ENCODE assay signal across 2 cellular contexts in the genomic region with DNA sequence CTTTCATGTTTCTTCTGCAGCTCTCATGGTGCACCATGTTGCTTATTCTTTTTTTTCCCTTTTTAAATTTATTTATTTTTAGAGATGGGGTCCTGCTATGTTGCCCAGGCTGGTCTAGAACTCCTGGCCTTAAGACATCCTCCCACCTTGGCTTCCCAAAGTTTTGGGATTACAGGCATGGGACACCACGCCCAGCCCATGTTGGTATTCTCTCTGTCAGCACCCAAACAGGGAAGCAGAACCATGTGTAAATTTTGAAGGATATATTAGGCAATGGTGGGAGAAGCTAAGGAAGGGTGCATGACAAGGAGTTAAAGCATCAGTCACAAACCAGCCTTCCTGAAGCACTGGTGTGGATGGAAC.
TF ChIP-seq lines count a peak whose summit lies in the region.

No MANE protein-coding gene starts in this region.

TF ChIP-seq in liver, 16 proteins besides CTCF, POLR2A, EP300 and RAD21 (continued from another document):
- TF ChIP-seq FOXA1 (IDR thresholded peaks at IDR 0.05) (no peak), NR2F2 (IDR thresholded peaks at IDR 0.05) (no peak), YY1 (IDR thresholded peaks at IDR 0.05) (no peak), FOXA2 (IDR thresholded peaks at IDR 0.05) (no peak), GABPA (IDR thresholded peaks at IDR 0.05 in 1 of 2, conservative IDR thresholded peaks at IDR 0.05 in 1 of 2) (no peak), EGR1 (IDR thresholded peaks at IDR 0.05; ENCODE audit: low read depth in 2 of 2) (no peak), TAF1 (conservative IDR thresholded peaks at IDR 0.05) (no peak), HNF4A (conservative IDR thresholded peaks at IDR 0.05) (no peak), MAX (IDR thresholded peaks at IDR 0.05) (no peak), SP1 (IDR thresholded peaks at IDR 0.05) (no peak), RXRA (IDR thresholded peaks at IDR 0.05) (no peak), ATF3 (IDR thresholded peaks at IDR 0.05) (no peak)
- TF ChIP-seq, protein P1, sequence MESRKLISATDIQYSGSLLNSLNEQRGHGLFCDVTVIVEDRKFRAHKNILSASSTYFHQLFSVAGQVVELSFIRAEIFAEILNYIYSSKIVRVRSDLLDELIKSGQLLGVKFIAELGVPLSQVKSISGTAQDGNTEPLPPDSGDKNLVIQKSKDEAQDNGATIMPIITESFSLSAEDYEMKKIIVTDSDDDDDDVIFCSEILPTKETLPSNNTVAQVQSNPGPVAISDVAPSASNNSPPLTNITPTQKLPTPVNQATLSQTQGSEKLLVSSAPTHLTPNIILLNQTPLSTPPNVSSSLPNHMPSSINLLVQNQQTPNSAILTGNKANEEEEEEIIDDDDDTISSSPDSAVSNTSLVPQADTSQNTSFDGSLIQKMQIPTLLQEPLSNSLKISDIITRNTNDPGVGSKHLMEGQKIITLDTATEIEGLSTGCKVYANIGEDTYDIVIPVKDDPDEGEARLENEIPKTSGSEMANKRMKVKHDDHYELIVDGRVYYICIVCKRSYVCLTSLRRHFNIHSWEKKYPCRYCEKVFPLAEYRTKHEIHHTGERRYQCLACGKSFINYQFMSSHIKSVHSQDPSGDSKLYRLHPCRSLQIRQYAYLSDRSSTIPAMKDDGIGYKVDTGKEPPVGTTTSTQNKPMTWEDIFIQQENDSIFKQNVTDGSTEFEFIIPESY (IDR thresholded peaks at IDR 0.05): no peak
- TF ChIP-seq, protein P2, sequence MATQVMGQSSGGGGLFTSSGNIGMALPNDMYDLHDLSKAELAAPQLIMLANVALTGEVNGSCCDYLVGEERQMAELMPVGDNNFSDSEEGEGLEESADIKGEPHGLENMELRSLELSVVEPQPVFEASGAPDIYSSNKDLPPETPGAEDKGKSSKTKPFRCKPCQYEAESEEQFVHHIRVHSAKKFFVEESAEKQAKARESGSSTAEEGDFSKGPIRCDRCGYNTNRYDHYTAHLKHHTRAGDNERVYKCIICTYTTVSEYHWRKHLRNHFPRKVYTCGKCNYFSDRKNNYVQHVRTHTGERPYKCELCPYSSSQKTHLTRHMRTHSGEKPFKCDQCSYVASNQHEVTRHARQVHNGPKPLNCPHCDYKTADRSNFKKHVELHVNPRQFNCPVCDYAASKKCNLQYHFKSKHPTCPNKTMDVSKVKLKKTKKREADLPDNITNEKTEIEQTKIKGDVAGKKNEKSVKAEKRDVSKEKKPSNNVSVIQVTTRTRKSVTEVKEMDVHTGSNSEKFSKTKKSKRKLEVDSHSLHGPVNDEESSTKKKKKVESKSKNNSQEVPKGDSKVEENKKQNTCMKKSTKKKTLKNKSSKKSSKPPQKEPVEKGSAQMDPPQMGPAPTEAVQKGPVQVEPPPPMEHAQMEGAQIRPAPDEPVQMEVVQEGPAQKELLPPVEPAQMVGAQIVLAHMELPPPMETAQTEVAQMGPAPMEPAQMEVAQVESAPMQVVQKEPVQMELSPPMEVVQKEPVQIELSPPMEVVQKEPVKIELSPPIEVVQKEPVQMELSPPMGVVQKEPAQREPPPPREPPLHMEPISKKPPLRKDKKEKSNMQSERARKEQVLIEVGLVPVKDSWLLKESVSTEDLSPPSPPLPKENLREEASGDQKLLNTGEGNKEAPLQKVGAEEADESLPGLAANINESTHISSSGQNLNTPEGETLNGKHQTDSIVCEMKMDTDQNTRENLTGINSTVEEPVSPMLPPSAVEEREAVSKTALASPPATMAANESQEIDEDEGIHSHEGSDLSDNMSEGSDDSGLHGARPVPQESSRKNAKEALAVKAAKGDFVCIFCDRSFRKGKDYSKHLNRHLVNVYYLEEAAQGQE (IDR thresholded peaks at IDR 0.05): no peak

TF ChIP-seq in HepG2, 621 proteins besides CTCF, POLR2A, EP300 and RAD21 (continued from another document):
- TF ChIP-seq, protein P3, sequence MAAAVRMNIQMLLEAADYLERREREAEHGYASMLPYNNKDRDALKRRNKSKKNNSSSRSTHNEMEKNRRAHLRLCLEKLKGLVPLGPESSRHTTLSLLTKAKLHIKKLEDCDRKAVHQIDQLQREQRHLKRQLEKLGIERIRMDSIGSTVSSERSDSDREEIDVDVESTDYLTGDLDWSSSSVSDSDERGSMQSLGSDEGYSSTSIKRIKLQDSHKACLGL (CRISPR knock-in tag; IDR thresholded peaks at IDR 0.05): no peak
- TF ChIP-seq TIGD3 (CRISPR knock-in tag; IDR thresholded peaks at IDR 0.05; ENCODE audit: borderline replicate concordance) (no peak), RFX1 (IDR thresholded peaks at IDR 0.05) (no peak), MED13 (CRISPR knock-in tag; IDR thresholded peaks at IDR 0.05) (no peak), ARID2 (CRISPR knock-in tag; IDR thresholded peaks at IDR 0.05; ENCODE audit: borderline replicate concordance) (no peak), MXI1 (IDR thresholded peaks at IDR 0.05; ENCODE audit: borderline replicate concordance, low read depth, low read length) (no peak), ZNF691 (CRISPR knock-in tag; IDR thresholded peaks at IDR 0.05; ENCODE audit: borderline replicate concordance, low read depth) (no peak), ZKSCAN5 (CRISPR knock-in tag; IDR thresholded peaks at IDR 0.05) (no peak), ZNF101 (CRISPR knock-in tag; IDR thresholded peaks at IDR 0.05; ENCODE audit: borderline replicate concordance, low read depth) (no peak)
- TF ChIP-seq, protein P4, sequence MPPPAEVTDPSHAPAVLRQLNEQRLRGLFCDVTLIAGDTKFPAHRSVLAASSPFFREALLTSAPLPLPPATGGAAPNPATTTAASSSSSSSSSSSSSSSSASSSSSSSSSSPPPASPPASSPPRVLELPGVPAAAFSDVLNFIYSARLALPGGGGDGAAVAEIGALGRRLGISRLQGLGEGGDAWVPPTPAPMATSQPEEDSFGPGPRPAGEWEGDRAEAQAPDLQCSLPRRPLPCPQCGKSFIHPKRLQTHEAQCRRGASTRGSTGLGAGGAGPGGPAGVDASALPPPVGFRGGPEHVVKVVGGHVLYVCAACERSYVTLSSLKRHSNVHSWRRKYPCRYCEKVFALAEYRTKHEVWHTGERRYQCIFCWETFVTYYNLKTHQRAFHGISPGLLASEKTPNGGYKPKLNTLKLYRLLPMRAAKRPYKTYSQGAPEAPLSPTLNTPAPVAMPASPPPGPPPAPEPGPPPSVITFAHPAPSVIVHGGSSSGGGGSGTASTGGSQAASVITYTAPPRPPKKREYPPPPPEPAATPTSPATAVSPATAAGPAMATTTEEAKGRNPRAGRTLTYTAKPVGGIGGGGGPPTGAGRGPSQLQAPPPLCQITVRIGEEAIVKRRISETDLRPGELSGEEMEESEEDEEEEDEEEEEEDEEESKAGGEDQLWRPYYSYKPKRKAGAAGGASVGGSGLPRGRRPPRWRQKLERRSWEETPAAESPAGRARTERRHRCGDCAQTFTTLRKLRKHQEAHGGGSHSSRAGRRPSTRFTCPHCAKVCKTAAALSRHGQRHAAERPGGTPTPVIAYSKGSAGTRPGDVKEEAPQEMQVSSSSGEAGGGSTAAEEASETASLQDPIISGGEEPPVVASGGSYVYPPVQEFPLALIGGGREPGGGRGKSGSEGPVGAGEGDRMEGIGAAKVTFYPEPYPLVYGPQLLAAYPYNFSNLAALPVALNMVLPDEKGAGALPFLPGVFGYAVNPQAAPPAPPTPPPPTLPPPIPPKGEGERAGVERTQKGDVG (CRISPR knock-in tag; IDR thresholded peaks at IDR 0.05; ENCODE audit: borderline replicate concordance): no peak
- TF ChIP-seq, protein P5, sequence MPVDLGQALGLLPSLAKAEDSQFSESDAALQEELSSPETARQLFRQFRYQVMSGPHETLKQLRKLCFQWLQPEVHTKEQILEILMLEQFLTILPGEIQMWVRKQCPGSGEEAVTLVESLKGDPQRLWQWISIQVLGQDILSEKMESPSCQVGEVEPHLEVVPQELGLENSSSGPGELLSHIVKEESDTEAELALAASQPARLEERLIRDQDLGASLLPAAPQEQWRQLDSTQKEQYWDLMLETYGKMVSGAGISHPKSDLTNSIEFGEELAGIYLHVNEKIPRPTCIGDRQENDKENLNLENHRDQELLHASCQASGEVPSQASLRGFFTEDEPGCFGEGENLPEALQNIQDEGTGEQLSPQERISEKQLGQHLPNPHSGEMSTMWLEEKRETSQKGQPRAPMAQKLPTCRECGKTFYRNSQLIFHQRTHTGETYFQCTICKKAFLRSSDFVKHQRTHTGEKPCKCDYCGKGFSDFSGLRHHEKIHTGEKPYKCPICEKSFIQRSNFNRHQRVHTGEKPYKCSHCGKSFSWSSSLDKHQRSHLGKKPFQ (CRISPR knock-in tag; IDR thresholded peaks at IDR 0.05; ENCODE audit: insufficient replicate concordance): no peak
TF ChIP-seq in HepG2: peak in this region for 0.
